Comparison of ENCODE assay signal across 8 cellular contexts in genomic region chr4:143375326-143376073, GRCh38. TPM values are rescaled to one million over a fixed set of nuclear protein-coding genes. Genes with fewer than 3 reads are reported as not detected.
DNase-seq lines count a peak whose midpoint lies in the region; ATAC-seq and TF ChIP-seq lines count a peak whose summit lies in the region.

No MANE protein-coding gene starts in this region.

- POLR2A ChIA-PET in CD8-positive, alpha-beta T cell (lab: Charles Lee), result no interaction called here

- CTCF ChIA-PET in CD8-positive, alpha-beta T cell (lab: Charles Lee), result interaction anchor here (0.6 to 1.0 kb wide), 2 partner anchors 25 to 198 kb away, joined by 3 read pairs; no protein-coding TSS in a partner anchor

- DNase-seq in DMS153 (lab: John Stamatoyannopoulos, UW) (peak; percentile 15), DMS153 treated with DMSO at 0.1 percent for 48 hours (lab: John Stamatoyannopoulos, UW; ENCODE audit: unreplicated experiment) (no peak), kidney epithelial cell (ENCODE audit: low read depth) (no peak)
- DNase-seq in CD8-positive, alpha-beta T cell, result no peak
- DNase-seq in activated effector memory CD4-positive, alpha-beta T cell treated with Interleukin-2 at 50 U/mL for 16 hours, result no peak

- H3K27me3 ChIP-seq in kidney epithelial cell (ENCODE audit: control insufficient read depth, insufficient read depth, low read length), result no peaks in the 10 kb centered on the region
- no peaks in the 10 kb centered on the region for H3K27me3 ChIP-seq in CD8-positive, alpha-beta T cell (ENCODE audit: insufficient read depth, low read length)

- ATAC-seq in GM19467 (IDR thresholded peaks at IDR 0.05; ENCODE audit: unreplicated experiment) (peak; percentile 40), HG03520 (IDR thresholded peaks at IDR 0.05; ENCODE audit: unreplicated experiment) (peak; percentile 37)
- no peak for ATAC-seq in CD8-positive, alpha-beta T cell

- H3K27me3 Mint-ChIP-seq in CD8-positive, alpha-beta T cell (ENCODE audit: low read depth), result no peaks in the 10 kb centered on the region

- no peak overlapping the region for H3K27ac Mint-ChIP-seq in CD8-positive, alpha-beta T cell

- intact Hi-C loops in CD8-positive, alpha-beta T cell (cut with DNase I, micrococcal nuclease), result no loop called here

- peak; percentile 55 for TF ChIP-seq CTCF in kidney epithelial cell (IDR thresholded peaks at IDR 0.05; ENCODE audit: insufficient read depth, low read length, poor library complexity, severe bottlenecking)
- TF ChIP-seq CTCF in CD8-positive, alpha-beta T cell (IDR thresholded peaks at IDR 0.05), result no peak

- no peaks in the 10 kb centered on the region for H3K36me3 ChIP-seq in kidney epithelial cell (ENCODE audit: control insufficient read depth, insufficient read depth, low read length)
- H3K36me3 ChIP-seq in CD8-positive, alpha-beta T cell (ENCODE audit: insufficient read depth, low read length), result no peaks in the 10 kb centered on the region

- no peak overlapping the region for H3K4me3 Mint-ChIP-seq in CD8-positive, alpha-beta T cell

- H3K9me3 Mint-ChIP-seq in CD8-positive, alpha-beta T cell, result peaks cover 3% of the 10 kb centered on the region

- H3K9me3 ChIP-seq in CD8-positive, alpha-beta T cell (ENCODE audit: low read length), result no peaks in the 10 kb centered on the region

- H3K4me1 Mint-ChIP-seq in CD8-positive, alpha-beta T cell (ENCODE audit: low read depth), result no peaks in the 10 kb centered on the region

- H3K27ac ChIP-seq in angular gyrus (ENCODE audit: low read depth, low read length), result peak overlapping the region; percentile 64
- no peak overlapping the region for H3K27ac ChIP-seq in CD8-positive, alpha-beta T cell (ENCODE audit: low read depth, low read length)

- H3K4me1 ChIP-seq in CD8-positive, alpha-beta T cell (ENCODE audit: insufficient read depth, low read length), result no peaks in the 10 kb centered on the region

- H3K4me3 ChIP-seq in kidney epithelial cell (ENCODE audit: low read depth, low read length), result no peak overlapping the region
- H3K4me3 ChIP-seq in CD8-positive, alpha-beta T cell (ENCODE audit: low read depth, low read length), result no peak overlapping the region

- no peaks in the 10 kb centered on the region for H3K36me3 Mint-ChIP-seq in CD8-positive, alpha-beta T cell

RNA-seq across cellular contexts. Expression of gene GAB1, which starts 38.8 kb away (rescaled TPM):
- total RNA-seq in kidney epithelial cell, result 14.9 and 17.2 TPM in 2 replicates
- total RNA-seq in CD8-positive, alpha-beta T cell, result 1 to 10 TPM in 1 of 2 experiments, under 1 TPM in 1; 0.98 to 1.5 TPM
